ENCODE assay signal across 22 cellular contexts in genomic region chr18:28422577-28422976, GRCh38.
"Had no signal": no experiment of that assay in that cellular context is flagged by ENCODE, and none has a peak within 500 bp of the region (broad histone marks: within the 10 kb centered on the region; RNA-seq: fewer than 3 reads in every experiment).

No MANE protein-coding gene starts in this region.

- H3K27me3 Mint-ChIP-seq: activated CD4-positive, alpha-beta memory T cell treated with anti-CD3 and anti-CD28 coated beads, Interleukin-2, amount 10 ng/mL, durations not matched to agents 7 days and 5 days; activated CD4-positive, alpha-beta T cell treated with anti-CD3 and anti-CD28 coated beads, Interleukin-2, amount 10 ng/mL, durations not matched to agents 24 days and 14 days; activated CD8-positive, alpha-beta memory T cell treated with anti-CD3 and anti-CD28 coated beads, Interleukin-2, amount 10 ng/mL, durations not matched to agents 7 days and 5 days; activated naive CD4-positive, alpha-beta T cell treated with anti-CD3 and anti-CD28 coated beads, Interleukin-2, amount 50 U/mL, for 24 hours; naive B cell had no signal

- H3K4me3 Mint-ChIP-seq: activated CD4-positive, alpha-beta memory T cell treated with anti-CD3 and anti-CD28 coated beads, Interleukin-2, amount 10 ng/mL, durations not matched to agents 7 days and 5 days; activated CD4-positive, alpha-beta T cell treated with anti-CD3 and anti-CD28 coated beads, Interleukin-2, amount 10 ng/mL, durations not matched to agents 24 days and 14 days; activated CD8-positive, alpha-beta memory T cell treated with anti-CD3 and anti-CD28 coated beads, Interleukin-2, amount 10 ng/mL, durations not matched to agents 7 days and 5 days; activated naive CD4-positive, alpha-beta T cell treated with anti-CD3 and anti-CD28 coated beads, Interleukin-2, amount 50 U/mL, for 24 hours; activated T-helper 1 cell treated with anti-CD3 and anti-CD28 coated beads, Interleukin-12 subunit alpha, Interleukin-12 subunit beta, Interleukin-2, Interleukin-4 antibody, amounts not matched to agents 30 ng/mL and 10 ng/mL and 1 ng/mL, durations not matched to agents 14 hours and 24 hours and 36 hours; naive B cell; neural progenitor cell had no signal

- H3K4me3 ChIP-seq: body of pancreas, cardiac muscle cell, lower lobe of right lung, neural progenitor cell, prostate gland, testis, vagina had no signal

- H3K36me3 ChIP-seq: cardiac muscle cell, lower lobe of right lung, neural progenitor cell, prostate gland, vagina had no signal

- H3K9ac ChIP-seq: neural progenitor cell had no signal

- H3K9me3 Mint-ChIP-seq: activated naive CD4-positive, alpha-beta T cell treated with anti-CD3 and anti-CD28 coated beads, Interleukin-2, amount 50 U/mL, for 24 hours had no signal

- DNase-seq: activated CD4-positive, alpha-beta memory T cell treated with anti-CD3 and anti-CD28 coated beads, Interleukin-2, amount 10 ng/mL, durations not matched to agents 7 days and 5 days; activated CD4-positive, alpha-beta T cell treated with anti-CD3 and anti-CD28 coated beads, Interleukin-2, amount 10 ng/mL, durations not matched to agents 24 days and 14 days; activated CD8-positive, alpha-beta memory T cell treated with anti-CD3 and anti-CD28 coated beads, Interleukin-2, amount 10 ng/mL, durations not matched to agents 7 days and 5 days; activated gamma-delta T cell; anterior cingulate cortex; body of pancreas; cortex of kidney; foreskin fibroblast; lower lobe of right lung; mesendoderm; naive B cell; stimulated activated CD4-positive, alpha-beta T cell treated with anti-CD3 and anti-CD28 coated beads, Interleukin-2, amount 100 ng/mL, for 48 hours; stimulated activated naive CD4-positive, alpha-beta T cell; testis; trophoblast cell had no signal

- H3K27me3 ChIP-seq: body of pancreas, cardiac muscle cell, neural progenitor cell, testis, vagina had no signal

- H2AFZ ChIP-seq: neural progenitor cell had no signal

- H3K4me1 ChIP-seq: body of pancreas, lower lobe of right lung, neural progenitor cell, prostate gland, testis, vagina had no signal

- H3K27ac Mint-ChIP-seq: activated CD4-positive, alpha-beta memory T cell treated with anti-CD3 and anti-CD28 coated beads, Interleukin-2, amount 10 ng/mL, durations not matched to agents 7 days and 5 days; activated CD4-positive, alpha-beta T cell treated with anti-CD3 and anti-CD28 coated beads, Interleukin-2, amount 10 ng/mL, durations not matched to agents 24 days and 14 days; activated CD8-positive, alpha-beta memory T cell treated with anti-CD3 and anti-CD28 coated beads, Interleukin-2, amount 10 ng/mL, durations not matched to agents 7 days and 5 days; activated naive CD4-positive, alpha-beta T cell treated with anti-CD3 and anti-CD28 coated beads, Interleukin-2, amount 50 U/mL, for 24 hours; activated T-helper 1 cell treated with anti-CD3 and anti-CD28 coated beads, Interleukin-12 subunit alpha, Interleukin-12 subunit beta, Interleukin-2, Interleukin-4 antibody, amounts not matched to agents 30 ng/mL and 10 ng/mL and 1 ng/mL, durations not matched to agents 14 hours and 24 hours and 36 hours; naive B cell; neural progenitor cell had no signal

- ATAC-seq: activated CD8-positive, alpha-beta memory T cell treated with anti-CD3 and anti-CD28 coated beads, Interleukin-2, amount 10 ng/mL, durations not matched to agents 7 days and 5 days; body of pancreas; left lobe of liver; lower lobe of right lung had no signal

- H3K36me3 Mint-ChIP-seq: activated CD8-positive, alpha-beta memory T cell treated with anti-CD3 and anti-CD28 coated beads, Interleukin-2, amount 10 ng/mL, durations not matched to agents 7 days and 5 days; activated naive CD4-positive, alpha-beta T cell treated with anti-CD3 and anti-CD28 coated beads, Interleukin-2, amount 50 U/mL, for 24 hours; naive B cell had no signal

- H3K9me3 ChIP-seq: body of pancreas, lower lobe of right lung, prostate gland, testis, vagina had no signal

- H3K4me2 ChIP-seq: neural progenitor cell had no signal

- H3K27ac ChIP-seq: body of pancreas, cardiac muscle cell, lower lobe of right lung, neural progenitor cell, prostate gland, testis, vagina had no signal

- H3K4me1 Mint-ChIP-seq: activated CD4-positive, alpha-beta memory T cell treated with anti-CD3 and anti-CD28 coated beads, Interleukin-2, amount 10 ng/mL, durations not matched to agents 7 days and 5 days; activated CD4-positive, alpha-beta T cell treated with anti-CD3 and anti-CD28 coated beads, Interleukin-2, amount 10 ng/mL, durations not matched to agents 24 days and 14 days; activated CD8-positive, alpha-beta memory T cell treated with anti-CD3 and anti-CD28 coated beads, Interleukin-2, amount 10 ng/mL, durations not matched to agents 7 days and 5 days; activated naive CD4-positive, alpha-beta T cell treated with anti-CD3 and anti-CD28 coated beads, Interleukin-2, amount 50 U/mL, for 24 hours; naive B cell; neural progenitor cell had no signal
